9 cellular contexts compared by ENCODE assay signal in genomic region chr3:192831111-192831644, GRCh38.
DNase-seq lines count a peak whose midpoint lies in the region; ATAC-seq and TF ChIP-seq lines count a peak whose summit lies in the region.
"Had no signal": no experiment of that assay in that cellular context is flagged by ENCODE, and none has a peak within 500 bp of the region (broad histone marks: within the 10 kb centered on the region; RNA-seq: fewer than 3 reads in every experiment).

No MANE protein-coding gene starts in this region.

- peak overlapping the region; percentile 89 for H3K27ac ChIP-seq in SJCRH30
- H3K27ac ChIP-seq in WERI-Rb-1, result no peak overlapping the region

- peaks cover 53% of the 10 kb centered on the region for H3K4me1 ChIP-seq in SJCRH30

- no peak for TF ChIP-seq CTCF in WERI-Rb-1 (IDR thresholded peaks at IDR 0.05; ENCODE audit: low read depth, low read length)

- H3K4me3 ChIP-seq in SJCRH30 (no peak overlapping the region), WERI-Rb-1 (ENCODE audit: low read depth, low read length) (no peak overlapping the region)

- H3K36me3 ChIP-seq in SJCRH30 (no peaks in the 10 kb centered on the region), WERI-Rb-1 (no peaks in the 10 kb centered on the region)

- no peaks in the 10 kb centered on the region for H3K9me3 ChIP-seq in SJCRH30 (replicated peaks)
- H3K9me3 ChIP-seq in WERI-Rb-1 (ENCODE audit: severe bottlenecking), result no peaks in the 10 kb centered on the region

- DNase-seq in GM04504 (ENCODE audit: low read depth), result peak; percentile 57
- peak in 1 of 2 experiments; percentile 52 for DNase-seq in SJCRH30
- DNase-seq in hepatic stellate cell (ENCODE audit: low spot score), result peak; percentile 74
- DNase-seq in HUDEP-2 (lab: John Stamatoyannopoulos, UW; ENCODE audit: unreplicated experiment in 76 of 76), result no peak
- DNase-seq in WERI-Rb-1, result no peak
- DNase-seq: activated CD8-positive, alpha-beta memory T cell treated with anti-CD3 and anti-CD28 coated beads, Interleukin-2, amount 50 U/mL, for 4 hours had no signal

- no peaks in the 10 kb centered on the region for H3K27me3 ChIP-seq in SJCRH30
- no peaks in the 10 kb centered on the region for H3K27me3 ChIP-seq in WERI-Rb-1 (ENCODE audit: insufficient read depth, low read depth, severe bottlenecking)

- ATAC-seq in GM21717 (IDR thresholded peaks at IDR 0.05; ENCODE audit: unreplicated experiment) (peak; percentile 55), HG03135 (IDR thresholded peaks at IDR 0.05; ENCODE audit: unreplicated experiment) (no peak), HG02938 (IDR thresholded peaks at IDR 0.05; ENCODE audit: unreplicated experiment) (no peak)

Comparison
In these comparisons a context has a peak if more than half of its experiments do, and no peak if none do; other contexts are left out.
1. DNase-seq: peak in GM04504 (single experiment) and hepatic stellate cell (single experiment); none in HUDEP-2 (0 of 76) and WERI-Rb-1 (single experiment).